8 cellular contexts compared by ENCODE assay signal in genomic region chr22:50525991-50526848, GRCh38. TPM values are rescaled to one million over a fixed set of nuclear protein-coding genes. Genes with fewer than 3 reads are reported as not detected.
A peak's percentile ranks its signal among the peaks of the same experiment; 100 is the strongest.
DNase-seq lines count a peak whose midpoint lies in the region; ATAC-seq and TF ChIP-seq lines count a peak whose summit lies in the region.

No MANE protein-coding gene starts in this region.

- H3K36me3 Mint-ChIP-seq in naive B cell: no peaks in the 10 kb centered on the region

- peak; percentile 52 to 85 (median 73) for TF ChIP-seq CTCF in esophagus squamous epithelium (IDR thresholded peaks at IDR 0.05)

- no peaks in the 10 kb centered on the region for H3K9me3 Mint-ChIP-seq in naive B cell

- peak overlapping the region; percentile 81 to 95 (median 92) for H3K27ac Mint-ChIP-seq in naive B cell

- no CpG with 5 or more reads among the region's 93 CpGs for WGBS in esophagus squamous epithelium, 2 donors

- no peak for TF ChIP-seq POLR2A in esophagus squamous epithelium (IDR thresholded peaks at IDR 0.05)

- peaks cover 33 to 41% (median 38%) of the 10 kb centered on the region in 3 donors for H3K4me1 Mint-ChIP-seq in naive B cell

- intact Hi-C loops in esophagus squamous epithelium (cut with DNase I): loop anchor here (10.0 kb wide), 1 partner anchor 89 kb away; no protein-coding TSS in a partner anchor

- peak overlapping the region; percentile 83 to 95 (median 88) for H3K4me3 Mint-ChIP-seq in naive B cell

- DNase-seq in CMK (ENCODE audit: low read depth) (peak; percentile 77), OCI-M1 (lab: John Stamatoyannopoulos, UW) (peak; percentile 87), esophagus squamous epithelium (lab: John Stamatoyannopoulos, UW) (no peak), naive B cell (peak; percentile 79)
- peak; percentile 91 to 92 for DNase-seq in activated T-cell treated with anti-CD3 and anti-CD28 coated beads, Interleukin-2, amount 50 U/mL, for 48 hours
- peak; percentile 82 for DNase-seq in stimulated activated naive CD4-positive, alpha-beta T cell treated with Interleukin-2 at 50 U/mL for 16 hours (lab: John Stamatoyannopoulos, UW)

- peaks cover 0 to 17% (median 0%) of the 10 kb centered on the region in 4 donors for H3K27me3 ChIP-seq in esophagus squamous epithelium

- ATAC-seq in GM19395 (IDR thresholded peaks at IDR 0.05; ENCODE audit: unreplicated experiment): peak; percentile 40
- peak; percentile 25 for ATAC-seq in HG03520 (IDR thresholded peaks at IDR 0.05; ENCODE audit: unreplicated experiment)
- peak; percentile 31 to 35 for ATAC-seq in naive B cell (ENCODE audit: low read depth in 2 of 2)

- H3K4me1 ChIP-seq in esophagus squamous epithelium: peaks cover 42 to 79% (median 47%) of the 10 kb centered on the region in 3 donors

- no peaks in the 10 kb centered on the region for H3K9me3 ChIP-seq in esophagus squamous epithelium

- H3K36me3 ChIP-seq in esophagus squamous epithelium: peaks cover 25 to 29% (median 25%) of the 10 kb centered on the region in 3 donors

- no peaks in the 10 kb centered on the region for H3K27me3 Mint-ChIP-seq in naive B cell

- peak overlapping the region; percentile 55 to 84 (median 67) for H3K4me3 ChIP-seq in esophagus squamous epithelium

- H3K27ac ChIP-seq in esophagus squamous epithelium: peak overlapping the region; percentile 90 to 99 (median 95)

RNA-seq across cellular contexts. Expression of gene SCO2, which starts 0.8 kb away (rescaled TPM):
- total RNA-seq in esophagus squamous epithelium: 10 to 100 TPM in 1 of 4 donors, 1 to 10 TPM in 3; 5.1 to 14.9 (median 6.7) TPM
- polyA plus RNA-seq in naive B cell (ENCODE audit: low read depth in 6 of 6): 10 to 100 TPM in 3 of 6 donors, 1 to 10 TPM in 3; 2.0 to 13.9 (median 8.1) TPM

RNA-seq across cellular contexts. Expression of gene TYMP, which starts 3.6 kb away (rescaled TPM):
- total RNA-seq in esophagus squamous epithelium: 100 to 1,000 TPM in 2 of 4 donors, 10 to 100 TPM in 2; 86.0 to 281 (median 137) TPM
- 10 to 100 TPM; 10.5 to 41.3 (median 18.0) TPM for polyA plus RNA-seq in naive B cell (ENCODE audit: low read depth in 6 of 6)

RNA-seq across cellular contexts. Expression of gene NCAPH2, which starts 18.2 kb away (rescaled TPM):
- 10 to 100 TPM; 30.2 to 42.6 (median 38.5) TPM for total RNA-seq in esophagus squamous epithelium
- 10 to 100 TPM; 33.9 to 43.3 (median 37.6) TPM for polyA plus RNA-seq in naive B cell (ENCODE audit: low read depth in 6 of 6)

RNA-seq across cellular contexts. Expression of gene LMF2, which starts 18.7 kb away (rescaled TPM):
- total RNA-seq in esophagus squamous epithelium: 10 to 100 TPM; 35.4 to 65.0 (median 46.2) TPM
- 10 to 100 TPM in 3 of 6 donors, 1 to 10 TPM in 3; 6.4 to 20.9 (median 10.1) TPM for polyA plus RNA-seq in naive B cell (ENCODE audit: low read depth in 6 of 6)

RNA-seq across cellular contexts. Expression of gene KLHDC7B, which starts 19.5 kb away (rescaled TPM):
- under 1 TPM; 0.26 to 0.53 (median 0.40) TPM for total RNA-seq in esophagus squamous epithelium
- 1 to 10 TPM; 1.5 to 5.8 (median 4.4) TPM for polyA plus RNA-seq in naive B cell (ENCODE audit: low read depth in 6 of 6)
